ENCODE assay signal across 16 cellular contexts in the genomic region with DNA sequence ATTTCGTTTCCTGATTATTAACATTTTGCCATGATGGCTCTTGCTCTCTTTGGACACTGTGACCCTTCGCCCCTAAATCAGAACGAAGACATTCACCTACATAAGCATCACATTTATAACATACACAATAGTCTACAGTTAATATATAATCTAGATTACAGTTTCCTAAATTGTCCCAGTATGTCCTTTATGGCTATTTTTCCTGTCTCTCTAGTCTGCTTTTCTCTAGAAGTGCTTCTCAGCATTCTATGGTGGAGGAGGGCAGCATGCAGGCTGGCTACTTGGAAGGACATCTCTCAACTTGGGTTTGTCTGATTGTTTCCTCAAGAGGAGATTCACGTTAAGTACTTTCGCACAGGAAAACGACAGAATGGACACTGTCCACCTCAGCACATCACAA.
"Had no signal": no experiment of that assay in that cellular context is flagged by ENCODE, and none has a peak within 500 bp of the region (broad histone marks: within the 10 kb centered on the region; RNA-seq: fewer than 3 reads in every experiment).

No MANE protein-coding gene starts in this region.

- H3K4me3 Mint-ChIP-seq: immature natural killer cell; natural killer cell treated with Interleukin-12 subunit alpha and Interleukin-12 subunit beta and Interleukin-15 and Interleukin-18, amount 100 ng/mL, for 72 hours; T-cell had no signal

- H3K9me3 Mint-ChIP-seq: activated naive CD4-positive, alpha-beta T cell treated with anti-CD3 and anti-CD28 coated beads, Interleukin-2, amount 50 U/mL, for 72 hours; immature natural killer cell; natural killer cell treated with Interleukin-12 subunit alpha and Interleukin-12 subunit beta and Interleukin-15 and Interleukin-18, amount 100 ng/mL, for 72 hours; T-cell had no signal

- H3K36me3 ChIP-seq: breast epithelium, thoracic aorta had no signal

- H3K4me3 ChIP-seq: breast epithelium, dorsolateral prefrontal cortex, psoas muscle, stomach, thoracic aorta had no signal

- H3K27me3 Mint-ChIP-seq: natural killer cell treated with Interleukin-12 subunit alpha and Interleukin-12 subunit beta and Interleukin-15 and Interleukin-18, amount 100 ng/mL, for 72 hours; T-cell had no signal

- H3K27ac ChIP-seq: breast epithelium, dorsolateral prefrontal cortex, foreskin keratinocyte, psoas muscle, stomach, thoracic aorta, VCaP had no signal

- ATAC-seq: activated naive CD4-positive, alpha-beta T cell treated with anti-CD3 and anti-CD28 coated beads, Interleukin-2, amount 50 U/mL, for 72 hours; foreskin keratinocyte; left cardiac atrium; natural killer cell treated with Interleukin-12 subunit alpha and Interleukin-12 subunit beta and Interleukin-15 and Interleukin-18, amount 100 ng/mL, for 72 hours; psoas muscle; T-cell had no signal

- H3K36me3 Mint-ChIP-seq: activated naive CD4-positive, alpha-beta T cell treated with anti-CD3 and anti-CD28 coated beads, Interleukin-2, amount 50 U/mL, for 72 hours; natural killer cell treated with Interleukin-12 subunit alpha and Interleukin-12 subunit beta and Interleukin-15 and Interleukin-18, amount 100 ng/mL, for 72 hours had no signal

- H3K4me1 ChIP-seq: breast epithelium, foreskin keratinocyte had no signal

- H3K27ac Mint-ChIP-seq: activated naive CD4-positive, alpha-beta T cell treated with anti-CD3 and anti-CD28 coated beads, Interleukin-2, amount 50 U/mL, for 72 hours; immature natural killer cell; natural killer cell treated with Interleukin-12 subunit alpha and Interleukin-12 subunit beta and Interleukin-15 and Interleukin-18, amount 100 ng/mL, for 72 hours; T-cell had no signal

- H3K27me3 ChIP-seq: breast epithelium, dorsolateral prefrontal cortex, foreskin keratinocyte, stomach had no signal

- DNase-seq: activated CD4-positive, alpha-beta T cell treated with anti-CD3 and anti-CD28 coated beads for 4 hours; activated T-cell treated with anti-CD3 and anti-CD28 coated beads for 4 hours; dorsolateral prefrontal cortex; foreskin keratinocyte; immature natural killer cell; left cardiac atrium; mammary epithelial cell; psoas muscle; stimulated activated CD4-positive, alpha-beta T cell treated with anti-CD3 and anti-CD28 coated beads, Interleukin-4, amount 100 ng/mL, for 24 hours; stomach; T-cell had no signal
